12 cellular contexts compared by ENCODE assay signal in genomic region chr19:4695224-4695731, GRCh38. TPM values are rescaled to one million over a fixed set of nuclear protein-coding genes. Genes with fewer than 3 reads are reported as not detected.
DNase-seq lines count a peak whose midpoint lies in the region; ATAC-seq and TF ChIP-seq lines count a peak whose summit lies in the region.
"Had no signal": no experiment of that assay in that cellular context is flagged by ENCODE, and none has a peak within 500 bp of the region (broad histone marks: within the 10 kb centered on the region; RNA-seq: fewer than 3 reads in every experiment).

No MANE protein-coding gene starts in this region.

- POLR2A ChIA-PET in PC-3 (lab: Charles Lee; ENCODE audit: unreplicated experiment), result interaction anchor here (1.0 kb wide), 1 partner anchor 18 kb away, joined by 8 read pairs; no protein-coding TSS in a partner anchor
- POLR2A ChIA-PET in CD4-positive, alpha-beta memory T cell (lab: Charles Lee; ENCODE audit: partially characterized antibody), result no interaction called here

- H3K27me3 Mint-ChIP-seq in CD4-positive, alpha-beta memory T cell, result no peaks in the 10 kb centered on the region

- DNase-seq in PC-3 (no peak), dermis blood vessel endothelial cell (peak; percentile 11), medulla oblongata (ENCODE audit: extremely low spot score) (peak; percentile 60), upper lobe of right lung (no peak)
- no peak for DNase-seq in CD4-positive, alpha-beta memory T cell
- no peak for DNase-seq in effector CD4-positive, alpha-beta T cell
- DNase-seq: activated naive CD4-positive, alpha-beta T cell; KBM-7; NCI-H1436; NCI-H774; SHP77 had no signal

- intact Hi-C loops in PC-3 (cut with micrococcal nuclease), result no loop called here
- intact Hi-C loops in upper lobe of right lung (cut with DNase I), result no loop called here
- intact Hi-C loops in CD4-positive, alpha-beta memory T cell (cut with micrococcal nuclease), result no loop called here

- H3K9me3 ChIP-seq in PC-3 (ENCODE audit: low read length) (no peaks in the 10 kb centered on the region), upper lobe of right lung (no peaks in the 10 kb centered on the region)
- no peaks in the 10 kb centered on the region for H3K9me3 ChIP-seq in CD4-positive, alpha-beta memory T cell (ENCODE audit: control insufficient read depth in 1 of 2, low read length in 2 of 2)

- H3K36me3 ChIP-seq in PC-3 (ENCODE audit: low read depth, low read length) (peaks cover 68% of the 10 kb centered on the region), upper lobe of right lung (peaks cover 90% of the 10 kb centered on the region)
- H3K36me3 ChIP-seq in CD4-positive, alpha-beta memory T cell (ENCODE audit: insufficient read depth, low read length), result peaks cover 52% of the 10 kb centered on the region

- H3K27me3 ChIP-seq in PC-3 (ENCODE audit: low read length) (no peaks in the 10 kb centered on the region), upper lobe of right lung (no peaks in the 10 kb centered on the region)
- no peaks in the 10 kb centered on the region for H3K27me3 ChIP-seq in CD4-positive, alpha-beta memory T cell (ENCODE audit: insufficient read depth, low read length)

- H3K27ac Mint-ChIP-seq in CD4-positive, alpha-beta memory T cell, result no peak overlapping the region

- H3K9me3 Mint-ChIP-seq in CD4-positive, alpha-beta memory T cell, result no peaks in the 10 kb centered on the region

- H4K20me1 ChIP-seq in PC-3 (ENCODE audit: low read length), result no peaks in the 10 kb centered on the region

- TF ChIP-seq CTCF in PC-3 (conservative IDR thresholded peaks at IDR 0.05; ENCODE audit: low read depth, low read length), result no peak
- TF ChIP-seq CTCF in upper lobe of right lung (IDR thresholded peaks at IDR 0.05), result no peak

- no peaks in the 10 kb centered on the region for H3K79me2 ChIP-seq in PC-3 (ENCODE audit: low read length)

- H3K9me2 ChIP-seq in PC-3 (replicated peaks; ENCODE audit: low read length), result no peaks in the 10 kb centered on the region

- BruUV-seq in PC-3 (replicated peaks; lab: Mats Ljungman, UMichigan), result no TSS peak

- ATAC-seq in PC-3 (no peak), upper lobe of right lung (no peak), HG03457 (IDR thresholded peaks at IDR 0.05; ENCODE audit: unreplicated experiment) (no peak)

- H3K4me3 ChIP-seq in PC-3 (ENCODE audit: low read length) (no peak overlapping the region), upper lobe of right lung (no peak overlapping the region)
- H3K4me3 ChIP-seq in CD4-positive, alpha-beta memory T cell (ENCODE audit: low read length in 2 of 2), result no peak overlapping the region

- peaks cover 6% of the 10 kb centered on the region for H3F3A ChIP-seq in PC-3 (ENCODE audit: low read length, unreplicated experiment)

- CTCF ChIA-PET in PC-3 (lab: Charles Lee), result interaction anchor here (1.0 kb wide), 1 partner anchor 96 kb away, joined by 6 read pairs; no protein-coding TSS in a partner anchor
- CTCF ChIA-PET in CD4-positive, alpha-beta memory T cell (lab: Charles Lee; ENCODE audit: partially characterized antibody), result no interaction called here

- peak overlapping the region; percentile 44 for H3K9ac ChIP-seq in PC-3 (ENCODE audit: low read length)

- H3K36me3 Mint-ChIP-seq in CD4-positive, alpha-beta memory T cell, result peaks cover 24 to 68% of the 10 kb centered on the region in 2 donors

- no peak overlapping the region for H3K4me3 Mint-ChIP-seq in CD4-positive, alpha-beta memory T cell

- peaks cover 40% of the 10 kb centered on the region for H3K4me1 ChIP-seq in PC-3 (ENCODE audit: insufficient read depth, low read length)
- no peaks in the 10 kb centered on the region for H3K4me1 ChIP-seq in upper lobe of right lung
- H3K4me1 ChIP-seq in CD4-positive, alpha-beta memory T cell (ENCODE audit: insufficient read depth, low read length), result no peaks in the 10 kb centered on the region

- peak overlapping the region; percentile 90 for H3K27ac ChIP-seq in PC-3 (ENCODE audit: low read length)
- peak overlapping the region; percentile 7 for H3K27ac ChIP-seq in upper lobe of right lung
- H3K27ac ChIP-seq in CD4-positive, alpha-beta memory T cell (ENCODE audit: low read depth, low read length), result no peak overlapping the region

- H3K4me1 Mint-ChIP-seq in CD4-positive, alpha-beta memory T cell, result no peaks in the 10 kb centered on the region

- H3K4me2 ChIP-seq in PC-3 (ENCODE audit: low read length), result 0 out of 2 replicates have a peak overlapping the region, but pooled peaks have one; percentile 5

- no peak overlapping the region for H2AFZ ChIP-seq in PC-3 (ENCODE audit: low read length)

RNA-seq across cellular contexts. Expression of gene MYDGF, which starts 25.1 kb away (rescaled TPM):
- total RNA-seq in PC-3 (2014; rRNA removed), result 426 and 474 TPM in 2 replicates
- 140 and 183 TPM in 2 replicates for total RNA-seq in dermis blood vessel endothelial cell
- total RNA-seq in upper lobe of right lung, result 94.2 TPM
- total RNA-seq in CD4-positive, alpha-beta memory T cell, result 10 to 100 TPM; 43.0 to 46.4 TPM
- polyA plus RNA-seq in CD4-positive, alpha-beta memory T cell, result 100 to 1,000 TPM; 128 to 199 TPM

RNA-seq across cellular contexts. Expression of gene DPP9, which starts 28.4 kb away (rescaled TPM):
- 129 and 215 TPM in 2 replicates for total RNA-seq in PC-3 (2014; rRNA removed)
- 42.9 and 64.4 TPM in 2 replicates for total RNA-seq in dermis blood vessel endothelial cell
- 75.8 TPM for total RNA-seq in upper lobe of right lung
- 10 to 100 TPM; 86.9 to 93.9 TPM for total RNA-seq in CD4-positive, alpha-beta memory T cell
- 10 to 100 TPM; 10.7 to 31.6 TPM for polyA plus RNA-seq in CD4-positive, alpha-beta memory T cell

RNA-seq across cellular contexts. Expression of gene TNFAIP8L1, which starts 56.0 kb away (rescaled TPM):
- total RNA-seq in PC-3 (2014; rRNA removed) (8.3 and 12.0 TPM in 2 replicates), dermis blood vessel endothelial cell (65.4 and 70.1 TPM in 2 replicates), upper lobe of right lung (11.9 TPM)
- total RNA-seq in CD4-positive, alpha-beta memory T cell, result 10 to 100 TPM; 16.2 to 17.2 TPM
- 10 to 100 TPM in 1 of 2 donors, 1 to 10 TPM in 1; 3.7 to 11.1 TPM for polyA plus RNA-seq in CD4-positive, alpha-beta memory T cell

Comparison
In these comparisons a context has a peak if more than half of its experiments do, and no peak if none do; other contexts are left out.
1. DNase-seq: peak in dermis blood vessel endothelial cell (single experiment) and medulla oblongata (single experiment); none in PC-3 (single experiment), upper lobe of right lung (single experiment), CD4-positive, alpha-beta memory T cell (0 of 5) and effector CD4-positive, alpha-beta T cell (single experiment).